9 cellular contexts compared by ENCODE assay signal in the genomic region with DNA sequence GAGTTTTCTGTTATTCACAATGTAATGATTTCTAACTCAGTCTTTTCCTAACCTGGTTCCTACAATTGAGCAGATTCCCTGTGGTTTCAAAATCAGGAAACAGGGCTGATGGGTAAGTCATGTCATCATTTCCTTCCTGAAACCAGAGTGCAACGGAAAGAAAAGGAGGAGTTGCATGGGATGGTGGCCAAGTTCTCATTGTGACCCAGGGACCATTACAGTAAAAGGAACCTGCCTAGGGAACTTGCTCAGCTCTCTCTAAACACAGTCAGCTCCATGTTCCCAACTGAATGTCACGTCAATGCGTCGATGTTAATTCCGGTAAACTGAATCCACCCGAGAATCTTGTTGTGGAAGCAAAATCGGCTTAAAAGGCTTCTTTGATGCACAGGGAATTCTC. TPM values are rescaled to one million over a fixed set of nuclear protein-coding genes. Genes with fewer than 3 reads are reported as not detected.
DNase-seq lines count a peak whose midpoint lies in the region; ATAC-seq and TF ChIP-seq lines count a peak whose summit lies in the region.
"Had no signal": no experiment of that assay in that cellular context is flagged by ENCODE, and none has a peak within 500 bp of the region (broad histone marks: within the 10 kb centered on the region; RNA-seq: fewer than 3 reads in every experiment).

No MANE protein-coding gene starts in this region.

- TF ChIP-seq POLR2A in adrenal gland (IDR thresholded peaks at IDR 0.05), result peak in 1 of 2 donors; percentile 34
- TF ChIP-seq POLR2A in tibial nerve (IDR thresholded peaks at IDR 0.05), result no peak

- peak; percentile 37 for DNase-seq in DMS53 (lab: John Stamatoyannopoulos, UW)
- no peak for DNase-seq in DMS53 treated with DMSO at 0.1 percent for 48 hours (lab: John Stamatoyannopoulos, UW; ENCODE audit: unreplicated experiment)
- DNase-seq in adrenal gland, result peak; percentile 52 to 82 (median 63)
- peak in 1 of 2 donors; percentile 69 for DNase-seq in left lung
- DNase-seq in tibial nerve (ENCODE audit: low spot score in 2 of 2), result peak in 1 of 2 donors; percentile 70
- no peak for DNase-seq in GM13976 (ENCODE audit: low spot score)
- DNase-seq in mesenteric fat pad (ENCODE audit: low spot score), result no peak

- in situ Hi-C loops in GM13976 (cut with MboI; ENCODE audit: low sequenced_read_pairs, unreplicated experiment), result loop anchor here (25.0 kb wide), 2 partner anchors 383 to 492 kb away; no protein-coding TSS in a partner anchor

- no peaks in the 10 kb centered on the region for H3K9me3 ChIP-seq in adrenal gland (replicated peaks in 1 of 3)
- H3K9me3 ChIP-seq in left lung, result no peaks in the 10 kb centered on the region
- H3K9me3 ChIP-seq in tibial nerve, result no peaks in the 10 kb centered on the region

- H3K27me3 ChIP-seq in adrenal gland, result no peaks in the 10 kb centered on the region
- H3K27me3 ChIP-seq in left lung, result no peaks in the 10 kb centered on the region
- H3K27me3 ChIP-seq in tibial nerve, result no peaks in the 10 kb centered on the region

- H3K4me1 ChIP-seq in adrenal gland (replicated peaks in 1 of 2) (peaks cover 0 to 19% of the 10 kb centered on the region in 2 donors), left lung (peaks cover 0 to 43% of the 10 kb centered on the region in 2 donors), tibial nerve (peaks cover 0 to 14% (median 0%) of the 10 kb centered on the region in 4 donors)

- no peak for TF ChIP-seq CTCF in adrenal gland (IDR thresholded peaks at IDR 0.05)
- TF ChIP-seq CTCF in left lung (IDR thresholded peaks at IDR 0.05), result no peak
- no peak for TF ChIP-seq CTCF in tibial nerve (IDR thresholded peaks at IDR 0.05)
- no peak for TF ChIP-seq CTCF in GM13976 (IDR thresholded peaks at IDR 0.05; ENCODE audit: borderline replicate concordance, control extremely low read depth, extremely low read depth, insufficient read depth, missing control alignments)

- peak overlapping the region in 1 of 4 donors; percentile 24 for H3K4me3 ChIP-seq in adrenal gland
- peak overlapping the region in 1 of 2 donors; percentile 17 for H3K4me3 ChIP-seq in left lung
- peak overlapping the region in 2 of 4 donors; percentile 2 to 35 for H3K4me3 ChIP-seq in tibial nerve

- H3K36me3 ChIP-seq in adrenal gland (replicated peaks in 1 of 2) (no peaks in the 10 kb centered on the region), left lung (no peaks in the 10 kb centered on the region), tibial nerve (no peaks in the 10 kb centered on the region)

- WGBS in adrenal gland, 4 donors, result 54 to 71% (median 61%) methylated on average over 7 of the region's 7 CpGs
- WGBS in tibial nerve, 2 donors, result 69 to 74% methylated on average over 7 of the region's 7 CpGs

- intact Hi-C loops in adrenal gland (cut with DNase I), result loop anchor here in 1 of 2 donors (10.0 kb wide), 1 partner anchor 495 kb away; no protein-coding TSS in a partner anchor
- intact Hi-C loops in left lung (cut with DNase I), result no loop called here

- ATAC-seq in left lung, result peak; percentile 84
- no peak for ATAC-seq in GM18511 (IDR thresholded peaks at IDR 0.05; ENCODE audit: unreplicated experiment)

- peak; percentile 81 to 92 for TF ChIP-seq EP300 in tibial nerve (IDR thresholded peaks at IDR 0.05)

- peak overlapping the region; percentile 20 to 91 (median 38) for H3K27ac ChIP-seq in adrenal gland
- peak overlapping the region; percentile 84 for H3K27ac ChIP-seq in left lung
- H3K27ac ChIP-seq in tibial nerve, result peak overlapping the region in 3 of 4 donors; percentile 32 to 85 (median 56)
- H3K27ac ChIP-seq: 22Rv1 had no signal

RNA-seq across cellular contexts. Expression of a gene that starts 51.2 kb away (rescaled TPM):
- 1 to 10 TPM in 7 of 8 donors, under 1 TPM in 1; 0.72 to 4.9 (median 2.8) TPM for total RNA-seq in adrenal gland
- polyA plus RNA-seq in adrenal gland, result 1 to 10 TPM in 1 of 3 donors, under 1 TPM in 2; 0.24 to 1.7 (median 0.44) TPM
- total RNA-seq in left lung, result 1 to 10 TPM; 4.8 to 7.7 TPM
- 10 to 100 TPM in 3 of 4 donors, 1 to 10 TPM in 1; 4.8 to 25.7 (median 23.2) TPM for total RNA-seq in tibial nerve
- 6.1 TPM for total RNA-seq in mesenteric fat pad

Comparison
In these comparisons a context has a peak if more than half of its experiments do, and no peak if none do; other contexts are left out.
1. DNase-seq: peak in DMS53 (single experiment) and adrenal gland (7 of 7); none in DMS53 treated with DMSO at 0.1 percent for 48 hours (single experiment), GM13976 (single experiment) and mesenteric fat pad (single experiment).
2. Peak in every context shown above with its lines, with median percentiles within 50 percentile points of each other: H3K27ac ChIP-seq.